ENCODE assay signal across 8 cellular contexts in the genomic region with DNA sequence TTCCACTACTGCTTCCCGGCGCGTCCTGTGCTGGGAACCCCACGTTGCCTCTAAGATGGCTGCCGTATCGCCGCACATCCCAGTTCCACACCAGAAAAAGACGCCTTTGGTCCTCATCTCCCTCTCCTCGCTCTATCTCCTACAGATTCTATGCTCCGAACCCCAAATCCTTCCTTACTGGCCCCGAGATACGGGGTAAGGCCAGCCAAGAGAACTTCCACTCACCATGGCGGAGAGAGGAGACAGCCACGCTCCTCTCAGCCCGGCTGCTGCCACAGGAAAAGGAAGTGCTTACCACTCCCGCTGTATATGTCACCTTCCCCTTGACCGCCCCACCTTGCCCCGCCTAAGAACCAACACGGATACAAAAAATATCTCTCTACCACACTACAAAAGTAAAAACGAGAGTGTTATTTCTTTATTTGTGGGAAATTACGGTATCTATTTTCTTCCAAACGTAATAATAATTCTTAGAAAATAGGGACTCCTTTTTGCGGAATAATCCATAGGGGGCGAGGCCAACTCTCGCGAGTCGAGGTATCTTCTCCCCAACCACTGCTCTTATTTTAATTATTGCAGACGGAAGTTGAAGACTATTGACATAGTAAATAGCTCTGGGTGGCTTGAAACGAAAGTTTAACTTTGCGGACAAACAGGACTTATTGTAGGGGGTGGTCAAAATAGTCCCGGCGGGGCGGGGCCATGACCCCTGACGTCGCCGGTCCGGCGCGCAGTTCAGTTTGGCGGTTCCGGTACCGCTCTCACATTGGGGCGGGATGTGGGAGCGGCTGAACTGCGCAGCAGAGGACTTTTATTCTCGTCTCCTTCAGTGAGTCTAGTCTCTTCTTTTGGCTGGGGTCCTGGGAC. TPM values are rescaled to one million over a fixed set of nuclear protein-coding genes. Genes with fewer than 3 reads are reported as not detected.
DNase-seq lines count a peak whose midpoint lies in the region; ATAC-seq, FAIRE-seq and TF ChIP-seq lines count a peak whose summit lies in the region.

A gene (minus strand): TSS at position 293 of the 867 bp plus-strand sequence. CDS start 65 bp downstream, at position 228.
A gene (plus strand): TSS at position 764 of the 867 bp plus-strand sequence. CDS start 13 bp downstream, at position 777.

- H3K27ac ChIP-seq in astrocyte (ENCODE audit: low read depth, low read length), result peak within 1 kb of the TSS; percentile 89

- H3K27ac Mint-ChIP-seq in T-helper 2 cell treated with Interferon-gamma antibody and Interleukin-4, amounts not matched to agents 5 μg/mL and 100 μg/mL, for 36 hours, result peak within 1 kb of the TSS; percentile 99
- peak within 1 kb of the TSS; percentile 100 for H3K27ac Mint-ChIP-seq in astrocyte (ENCODE audit: unreplicated experiment)

- H3K79me2 ChIP-seq in astrocyte (ENCODE audit: insufficient read depth, low read length), result peaks cover 86% of the 10 kb centered on the region

- peaks cover 37% of the 10 kb centered on the region for H3K36me3 ChIP-seq in astrocyte (ENCODE audit: insufficient read depth, low read length)

- H3K4me2 ChIP-seq in astrocyte (ENCODE audit: low read length), result peak within 1 kb of the TSS; percentile 95

- H3K4me1 Mint-ChIP-seq in T-helper 2 cell treated with Interferon-gamma antibody and Interleukin-4, amounts not matched to agents 5 μg/mL and 100 μg/mL, for 36 hours (ENCODE audit: low read depth), result peaks cover 41% of the 10 kb centered on the region
- H3K4me1 Mint-ChIP-seq in astrocyte (ENCODE audit: low read depth, unreplicated experiment), result peaks cover 23% of the 10 kb centered on the region

- TF ChIP-seq CTCF in astrocyte (IDR thresholded peaks at IDR 0.05; ENCODE audit: insufficient read depth, low read depth, low read length), result no peak

- no peaks in the 10 kb centered on the region for H3K27me3 Mint-ChIP-seq in T-helper 2 cell treated with Interferon-gamma antibody and Interleukin-4, amounts not matched to agents 5 μg/mL and 100 μg/mL, for 36 hours (ENCODE audit: low read depth)
- no peaks in the 10 kb centered on the region for H3K27me3 Mint-ChIP-seq in astrocyte (ENCODE audit: low read depth, unreplicated experiment)

- FAIRE-seq in GM12891 (lab: Jason Lieb, UNC) (peak; percentile 87), astrocyte (lab: Jason Lieb, UNC) (peak; percentile 9)

- H3K36me3 Mint-ChIP-seq in T-helper 2 cell treated with Interferon-gamma antibody and Interleukin-4, amounts not matched to agents 5 μg/mL and 100 μg/mL, for 36 hours (ENCODE audit: low read depth), result peaks cover 52% of the 10 kb centered on the region
- peaks cover 13% of the 10 kb centered on the region for H3K36me3 Mint-ChIP-seq in astrocyte (ENCODE audit: low read depth, unreplicated experiment)

- ATAC-seq in HG02642 (IDR thresholded peaks at IDR 0.05; ENCODE audit: poor library complexity, unreplicated experiment), result peak; percentile 80

- peak within 1 kb of the TSS; percentile 97 for H3K4me3 ChIP-seq in astrocyte (ENCODE audit: insufficient read depth, low read depth, low read length)

- no peaks in the 10 kb centered on the region for H3K27me3 ChIP-seq in astrocyte (ENCODE audit: insufficient read depth, low read length)

- TF ChIP-seq POLR2A in GM12891 (IDR thresholded peaks at IDR 0.05; ENCODE audit: low read depth, low read length), result peak; percentile 99

- no peaks in the 10 kb centered on the region for H3K9me3 ChIP-seq in astrocyte (ENCODE audit: insufficient read depth, low read depth, low read length)

- peak within 1 kb of the TSS; percentile 100 for H3K4me3 Mint-ChIP-seq in T-helper 2 cell treated with Interferon-gamma antibody and Interleukin-4, amounts not matched to agents 5 μg/mL and 100 μg/mL, for 36 hours
- H3K4me3 Mint-ChIP-seq in astrocyte (ENCODE audit: unreplicated experiment), result peak within 1 kb of the TSS; percentile 97

- DNase-seq in GM12891 (ENCODE audit: insufficient read length, low spot score), result peak; percentile 47
- peak; percentile 72 to 94 (median 94) for DNase-seq in NCI-H1417 (lab: John Stamatoyannopoulos, UW)
- peak; percentile 75 for DNase-seq in T-helper 2 cell treated with Interferon-gamma antibody and Interleukin-4, amounts not matched to agents 5 μg/mL and 100 μg/mL, for 36 hours (ENCODE audit: low spot score)
- DNase-seq in astrocyte (ENCODE audit: low read depth), result peak; percentile 85
- DNase-seq in hepatic stellate cell (ENCODE audit: low spot score), result peak; percentile 78
- peak; percentile 95 for DNase-seq in retina
- DNase-seq in NCI-H2029 treated with DMSO at 0.1 percent for 48 hours (lab: John Stamatoyannopoulos, UW), result no peak

- H3K9me3 Mint-ChIP-seq in T-helper 2 cell treated with Interferon-gamma antibody and Interleukin-4, amounts not matched to agents 5 μg/mL and 100 μg/mL, for 36 hours, result no peaks in the 10 kb centered on the region
- H3K9me3 Mint-ChIP-seq in astrocyte (ENCODE audit: unreplicated experiment), result no peaks in the 10 kb centered on the region

- H2AFZ ChIP-seq in astrocyte (ENCODE audit: low read depth, low read length), result peak within 1 kb of the TSS; percentile 64

- peaks cover 46% of the 10 kb centered on the region for H4K20me1 ChIP-seq in astrocyte (ENCODE audit: insufficient read depth, low read length)

- peak within 1 kb of the TSS; percentile 95 for H3K9ac ChIP-seq in astrocyte (ENCODE audit: low read length)

- H3K4me1 ChIP-seq in astrocyte (ENCODE audit: insufficient read depth, low read length), result peaks cover 18% of the 10 kb centered on the region

TF ChIP-seq in GM12891, 5 proteins besides CTCF, POLR2A, EP300 and RAD21:
- TF ChIP-seq SPI1 (IDR thresholded peaks at IDR 0.05; ENCODE audit: low read depth, low read length) (peak; percentile 73), POLR2AphosphoS5 (IDR thresholded peaks at IDR 0.05; ENCODE audit: low read depth, low read length) (peak; percentile 99), TAF1 (IDR thresholded peaks at IDR 0.05; ENCODE audit: low read depth, low read length) (peak; percentile 98), POU2F2 (IDR thresholded peaks at IDR 0.05; ENCODE audit: low read depth, low read length) (peak; percentile 89), PAX5 (IDR thresholded peaks at IDR 0.05; ENCODE audit: insufficient read depth, low read length, severe bottlenecking) (peak; percentile 54)
TF ChIP-seq in GM12891: peak in this region for 5.

RNA-seq across cellular contexts. Expression of the first gene that starts in this region (rescaled TPM):
- 6,764 TPM for polyA plus RNA-seq in GM12891 (2012; ENCODE audit: low read depth, missing spikeins)
- 2,056 and 2,248 TPM in 2 replicates for total RNA-seq in astrocyte

RNA-seq across cellular contexts. Expression of the second gene that starts in this region (rescaled TPM):
- polyA plus RNA-seq in GM12891 (2012; ENCODE audit: low read depth, missing spikeins), result 11.4 TPM
- total RNA-seq in astrocyte, result 15.5 and 18.1 TPM in 2 replicates
